Comparison of ENCODE assay signal across 14 cellular contexts in the genomic region with DNA sequence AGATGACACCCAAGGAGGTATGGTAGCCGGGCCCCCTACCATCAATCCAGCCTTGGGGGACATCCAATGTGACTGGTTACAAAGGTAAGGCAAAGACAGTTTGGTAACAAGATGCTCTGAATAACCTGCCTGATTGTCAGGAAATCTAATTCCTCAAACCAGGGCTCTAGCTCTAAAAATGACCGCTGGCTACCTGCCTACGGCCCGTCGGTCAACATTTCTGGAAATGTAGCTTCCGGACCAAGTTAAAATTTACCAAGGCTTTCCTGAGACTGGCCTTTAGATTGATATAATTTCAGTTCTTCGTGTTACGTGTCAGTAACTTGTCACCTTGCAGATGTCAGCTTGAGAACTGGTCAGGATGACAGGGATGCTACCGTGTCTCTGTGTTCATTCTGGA. TPM values are rescaled to one million over a fixed set of nuclear protein-coding genes. Genes with fewer than 3 reads are reported as not detected.
DNase-seq lines count a peak whose midpoint lies in the region; ATAC-seq and TF ChIP-seq lines count a peak whose summit lies in the region.
"Had no signal": no experiment of that assay in that cellular context is flagged by ENCODE, and none has a peak within 500 bp of the region (broad histone marks: within the 10 kb centered on the region; RNA-seq: fewer than 3 reads in every experiment).

No MANE protein-coding gene starts in this region.

- peaks cover 67% of the 10 kb centered on the region for H3K79me2 ChIP-seq in GM23338 (replicated peaks; ENCODE audit: insufficient read depth)

- ATAC-seq in GM23338: no peak
- ATAC-seq in GM18511 (IDR thresholded peaks at IDR 0.05; ENCODE audit: unreplicated experiment): no peak

- H3K4me1 ChIP-seq in GM23338 (ENCODE audit: insufficient read depth) (peaks cover 24% of the 10 kb centered on the region), sigmoid colon (no peaks in the 10 kb centered on the region)

- no peaks in the 10 kb centered on the region for H3K36me3 ChIP-seq in GM23338 (ENCODE audit: insufficient read depth)
- no peaks in the 10 kb centered on the region for H3K36me3 ChIP-seq in sigmoid colon
- H3K36me3 ChIP-seq: HAP-1 had no signal

- H3K9me3 Mint-ChIP-seq in activated T-cell treated with anti-CD3 and anti-CD28 coated beads, Interleukin-2, amount 50 U/mL, for 24 hours: no peaks in the 10 kb centered on the region
- H3K9me3 Mint-ChIP-seq in GM23338: no peaks in the 10 kb centered on the region
- no peaks in the 10 kb centered on the region for H3K9me3 Mint-ChIP-seq in chondrocyte (ENCODE audit: low read depth)
- H3K9me3 Mint-ChIP-seq: CD8-positive, alpha-beta memory T cell had no signal

- 97 to 98% methylated on average over 9 of the region's 9 CpGs for WGBS in sigmoid colon, 2 donors

- no peak overlapping the region for H3K4me2 ChIP-seq in GM23338

- H3K4me1 Mint-ChIP-seq in activated T-cell treated with anti-CD3 and anti-CD28 coated beads, Interleukin-2, amount 50 U/mL, for 24 hours (ENCODE audit: low read depth): peaks cover 36% of the 10 kb centered on the region
- H3K4me1 Mint-ChIP-seq in GM23338 (peaks cover 51% of the 10 kb centered on the region), chondrocyte (ENCODE audit: low read depth) (no peaks in the 10 kb centered on the region)

- no peak for TF ChIP-seq CTCF in GM23338 (conservative IDR thresholded peaks at IDR 0.05; ENCODE audit: low read depth in 2 of 2)
- TF ChIP-seq CTCF in chondrocyte (IDR thresholded peaks at IDR 0.05): no peak
- no peak for TF ChIP-seq CTCF in sigmoid colon (IDR thresholded peaks at IDR 0.05)

- no peaks in the 10 kb centered on the region for H3K27me3 ChIP-seq in GM23338 (ENCODE audit: insufficient read depth)
- H3K27me3 ChIP-seq in sigmoid colon: no peaks in the 10 kb centered on the region

- no peaks in the 10 kb centered on the region; the same call in 1 of the 2 replicates for H3K9me2 ChIP-seq in GM23338 (ENCODE audit: insufficient read depth)

- H4K20me1 ChIP-seq in GM23338 (replicated peaks; ENCODE audit: insufficient read depth): no peaks in the 10 kb centered on the region

- H3F3A ChIP-seq in GM23338 (replicated peaks; ENCODE audit: low read depth): no peaks in the 10 kb centered on the region; the same call in 1 of the 2 replicates

- no peak overlapping the region for H2AFZ ChIP-seq in GM23338

- no peak for DNase-seq in activated T-cell treated with anti-CD3 and anti-CD28 coated beads, Interleukin-2, amount 50 U/mL, for 24 hours
- no peak for DNase-seq in activated T-cell treated with anti-CD3 and anti-CD28 coated beads, Interleukin-2, amount 50 U/mL, for 1 hour
- DNase-seq in GM23338 (ENCODE audit: low spot score) (no peak), chondrocyte (ENCODE audit: low spot score) (peak; percentile 7), sigmoid colon (peak; percentile 12), DMS114 treated with DMSO at 0.1 percent for 48 hours (lab: John Stamatoyannopoulos, UW; ENCODE audit: unreplicated experiment) (no peak)
- no peak for DNase-seq in stimulated activated CD4-positive, alpha-beta T cell treated with anti-CD3 and anti-CD28 coated beads, Interleukin-15, amount 100 ng/mL, for 24 hours
- DNase-seq: Caco-2; CD8-positive, alpha-beta memory T cell; DMS53; GOT3 had no signal

- no peaks in the 10 kb centered on the region for H3K9me3 ChIP-seq in sigmoid colon
- H3K9me3 ChIP-seq: Caco-2, HAP-1 had no signal

- H3K4me3 ChIP-seq in GM23338: no peak overlapping the region
- no peak overlapping the region for H3K4me3 ChIP-seq in sigmoid colon
- H3K4me3 ChIP-seq: HAP-1 had no signal

- no peak for TF ChIP-seq POLR2A in sigmoid colon (IDR thresholded peaks at IDR 0.05)

- H3K27ac Mint-ChIP-seq in activated T-cell treated with anti-CD3 and anti-CD28 coated beads, Interleukin-2, amount 50 U/mL, for 24 hours: peak overlapping the region; percentile 19
- H3K27ac Mint-ChIP-seq in GM23338: no peak overlapping the region
- no peak overlapping the region for H3K27ac Mint-ChIP-seq in chondrocyte (ENCODE audit: unreplicated experiment)

- intact Hi-C loops in sigmoid colon (cut with DNase I): no loop called here

- no peaks in the 10 kb centered on the region for H3K27me3 Mint-ChIP-seq in activated T-cell treated with anti-CD3 and anti-CD28 coated beads, Interleukin-2, amount 50 U/mL, for 24 hours
- peaks cover 12% of the 10 kb centered on the region for H3K27me3 Mint-ChIP-seq in GM23338 (ENCODE audit: insufficient read depth, low read depth, poor library complexity)
- H3K27me3 Mint-ChIP-seq in chondrocyte (ENCODE audit: low read depth): no peaks in the 10 kb centered on the region
- H3K27me3 Mint-ChIP-seq: CD8-positive, alpha-beta memory T cell had no signal

- H3K4me3 Mint-ChIP-seq in activated T-cell treated with anti-CD3 and anti-CD28 coated beads, Interleukin-2, amount 50 U/mL, for 24 hours: no peak overlapping the region
- H3K4me3 Mint-ChIP-seq in GM23338: no peak overlapping the region
- no peak overlapping the region for H3K4me3 Mint-ChIP-seq in chondrocyte (ENCODE audit: unreplicated experiment)
- H3K4me3 Mint-ChIP-seq: CD8-positive, alpha-beta memory T cell had no signal

- H3K36me3 Mint-ChIP-seq in activated T-cell treated with anti-CD3 and anti-CD28 coated beads, Interleukin-2, amount 50 U/mL, for 24 hours (ENCODE audit: low read depth): peaks cover 16% of the 10 kb centered on the region
- H3K36me3 Mint-ChIP-seq in GM23338 (ENCODE audit: low read depth): peaks cover 30% of the 10 kb centered on the region
- H3K36me3 Mint-ChIP-seq in chondrocyte (ENCODE audit: low read depth): no peaks in the 10 kb centered on the region

- H3K27ac ChIP-seq in GM23338 (ENCODE audit: low read depth) (peak overlapping the region; percentile 23; the same call in 1 of the 2 replicates), sigmoid colon (no peak overlapping the region)
- H3K27ac ChIP-seq: 22Rv1 had no signal

- no peak for TF ChIP-seq EP300 in sigmoid colon (IDR thresholded peaks at IDR 0.05)

TF ChIP-seq in GM23338, 12 proteins besides CTCF, POLR2A, EP300 and RAD21:
- no peak for TF ChIP-seq ZNF331 (CRISPR knock-in tag; IDR thresholded peaks at IDR 0.05; ENCODE audit: low read depth)
TF ChIP-seq in GM23338: peak in this region for 0.

RNA-seq across cellular contexts. Expression of gene FOXN3, which starts 34.2 kb away (rescaled TPM):
- total RNA-seq in GM23338 (2014; rRNA removed; shearing (Covaris generic)): 149 and 167 TPM in 2 replicates
- 88.3 and 98.9 TPM in 2 replicates for polyA plus RNA-seq in GM23338 (2016; fragmentation: Nextera tagmentation; extraction: Ambion mirVana)
- total RNA-seq in chondrocyte: 129 to 161 TPM (median 155 TPM) in 3 replicates
- total RNA-seq in sigmoid colon: 100 to 1,000 TPM; 104 to 146 (median 113) TPM
- 10 to 100 TPM; 24.6 to 33.6 (median 25.7) TPM for polyA plus RNA-seq in sigmoid colon

Comparison
In these comparisons a context has a peak if more than half of its experiments do, and no peak if none do; other contexts are left out.
1. DNase-seq: peak in chondrocyte (single experiment) and sigmoid colon (single experiment); none in activated T-cell treated with anti-CD3 and anti-CD28 coated beads, Interleukin-2, amount 50 U/mL, for 24 hours (single experiment), activated T-cell treated with anti-CD3 and anti-CD28 coated beads, Interleukin-2, amount 50 U/mL, for 1 hour (single experiment), GM23338 (single experiment), DMS114 treated with DMSO at 0.1 percent for 48 hours (single experiment) and stimulated activated CD4-positive, alpha-beta T cell treated with anti-CD3 and anti-CD28 coated beads, Interleukin-15, amount 100 ng/mL, for 24 hours (single experiment).